Comparison of ENCODE assay signal across 8 cellular contexts in the genomic region with DNA sequence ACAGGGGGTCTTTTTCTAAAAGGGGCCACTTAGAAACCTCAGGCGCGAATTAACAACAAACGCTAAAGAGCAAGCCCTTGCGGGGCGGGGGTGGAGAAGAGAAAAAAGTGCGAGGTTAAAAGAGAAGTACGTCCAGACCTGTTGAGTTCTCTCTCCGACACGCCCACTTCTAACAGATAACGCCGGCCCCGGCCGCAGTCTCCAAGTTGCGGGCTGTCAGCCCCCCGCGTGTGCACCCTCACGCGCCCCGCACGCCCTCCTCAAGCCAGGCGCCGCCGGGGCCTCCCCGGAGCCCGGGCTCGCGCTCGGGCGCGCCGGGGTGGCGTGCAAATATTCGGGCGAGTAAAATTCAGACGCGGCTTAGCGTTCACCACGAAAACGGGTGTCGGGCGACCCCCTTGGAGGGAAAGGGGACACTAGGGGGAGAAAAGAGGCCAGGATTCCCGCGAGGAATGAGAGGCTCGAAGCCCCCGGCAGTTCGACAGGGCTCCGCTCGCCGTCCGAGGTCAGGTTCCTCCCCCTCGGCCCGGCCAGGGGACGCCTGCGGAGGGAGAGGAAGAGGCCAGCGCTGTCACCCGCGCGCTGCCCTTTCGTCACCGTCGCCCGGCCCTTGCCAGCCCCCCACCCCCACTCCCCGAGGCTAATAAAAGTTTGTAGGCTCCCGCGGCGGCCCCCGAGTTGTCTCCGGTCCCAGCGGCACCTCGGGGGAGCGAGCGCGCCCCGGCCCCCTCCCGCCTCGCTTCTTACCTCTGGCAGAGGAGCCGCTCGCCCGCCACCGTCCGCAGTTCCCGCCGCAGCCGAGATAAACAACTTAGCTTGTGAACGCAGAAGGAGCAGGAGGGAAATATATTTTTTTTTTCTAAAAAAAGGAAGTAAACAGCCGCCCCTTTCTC. TPM values are rescaled to one million over a fixed set of nuclear protein-coding genes. Genes with fewer than 3 reads are reported as not detected.
A peak's percentile ranks its signal among the peaks of the same experiment; 100 is the strongest.
DNase-seq lines count a peak whose midpoint lies in the region; ATAC-seq and TF ChIP-seq lines count a peak whose summit lies in the region.

No MANE protein-coding gene starts in this region.

- intact Hi-C loops in CD14-positive monocyte (cut with micrococcal nuclease), result loop anchor here (2.0 to 10.0 kb wide), 6 partner anchors 35 to 398 kb away; no protein-coding TSS in a partner anchor

- H3K9me3 ChIP-seq in neutrophil (no peaks in the 10 kb centered on the region), tibial nerve (no peaks in the 10 kb centered on the region)

- in situ Hi-C loops in SK-MEL-5 (cut with HindIII; ENCODE audit: low pct_unique_long_range_greater_than_20kb, low sequenced_read_pairs), result no loop called here

- H3K9me3 Mint-ChIP-seq in CD14-positive monocyte, result peaks cover 0 to 2% (median 0%) of the 10 kb centered on the region in 7 donors
- H3K9me3 Mint-ChIP-seq in glutamatergic neuron (ENCODE audit: unreplicated experiment), result peaks cover 8% of the 10 kb centered on the region

- no peak for TF ChIP-seq CTCF in CD14-positive monocyte (IDR thresholded peaks at IDR 0.05)
- no peak for TF ChIP-seq CTCF in glutamatergic neuron (IDR thresholded peaks at IDR 0.05; ENCODE audit: partially characterized antibody, unreplicated experiment)
- TF ChIP-seq CTCF in neutrophil (IDR thresholded peaks at IDR 0.05), result no peak
- TF ChIP-seq CTCF in tibial nerve (IDR thresholded peaks at IDR 0.05), result no peak

- H3K27me3 Mint-ChIP-seq in CD14-positive monocyte (ENCODE audit: low read depth in 3 of 3), result no peaks in the 10 kb centered on the region
- H3K27me3 Mint-ChIP-seq in glutamatergic neuron (ENCODE audit: unreplicated experiment), result peaks cover 9% of the 10 kb centered on the region

- no peak for TF ChIP-seq POLR2A in tibial nerve (IDR thresholded peaks at IDR 0.05)

- H3K4me3 Mint-ChIP-seq in CD14-positive monocyte (peak overlapping the region; percentile 90), glutamatergic neuron (ENCODE audit: unreplicated experiment) (peak overlapping the region; percentile 82)

- peaks cover 7% of the 10 kb centered on the region for H3K27me3 ChIP-seq in neutrophil
- H3K27me3 ChIP-seq in tibial nerve, result no peaks in the 10 kb centered on the region

- DNase-seq in CD14-positive monocyte (ENCODE audit: low spot score) (peak; percentile 64), SK-MEL-5 (ENCODE audit: low read depth, low spot score) (peak; percentile 35), glutamatergic neuron (peak; percentile 57), tibial nerve (ENCODE audit: low spot score in 2 of 2) (peak; percentile 40 to 55)
- peak; percentile 55 for DNase-seq in activated naive CD4-positive, alpha-beta T cell treated with anti-CD3 and anti-CD28 coated beads, Interleukin-2, amount 50 U/mL, for 16 hours

- H3K4me1 ChIP-seq in neutrophil (ENCODE audit: control insufficient read depth in 1 of 2, insufficient read depth in 1 of 2, low read depth in 1 of 2, low read length in 1 of 2), result peaks cover 51 to 52% of the 10 kb centered on the region in 2 experiments
- H3K4me1 ChIP-seq in tibial nerve, result peaks cover 0 to 36% (median 17%) of the 10 kb centered on the region in 4 donors

- peak overlapping the region; percentile 98 for H3K27ac ChIP-seq in neutrophil
- peak overlapping the region; percentile 98 to 99 (median 98) for H3K27ac ChIP-seq in tibial nerve

- H3K27ac Mint-ChIP-seq in CD14-positive monocyte (peak overlapping the region; percentile 85 to 98 (median 93)), glutamatergic neuron (ENCODE audit: unreplicated experiment) (no peak overlapping the region)

- H3K36me3 ChIP-seq in neutrophil (peaks cover 20% of the 10 kb centered on the region), tibial nerve (no peaks in the 10 kb centered on the region)

- no peak for TF ChIP-seq EP300 in tibial nerve (IDR thresholded peaks at IDR 0.05)

- ATAC-seq in HG02970 (IDR thresholded peaks at IDR 0.05; ENCODE audit: low FRiP score, unreplicated experiment) (peak; percentile 1), GM21576 (IDR thresholded peaks at IDR 0.05; ENCODE audit: unreplicated experiment) (no peak)

- 0% methylated on average over 50 to 52 of the region's 86 CpGs for WGBS in tibial nerve, 2 donors

- H3K4me3 ChIP-seq in neutrophil (ENCODE audit: low read depth in 1 of 2, low read length in 1 of 2) (peak overlapping the region; percentile 91 to 99), tibial nerve (peak overlapping the region; percentile 83 to 87 (median 86))

- H3K36me3 Mint-ChIP-seq in CD14-positive monocyte (peaks cover 23 to 28% of the 10 kb centered on the region in 2 donors), glutamatergic neuron (ENCODE audit: unreplicated experiment) (no peaks in the 10 kb centered on the region)

- H3K4me1 Mint-ChIP-seq in CD14-positive monocyte, result peaks cover 43% of the 10 kb centered on the region
- peaks cover 2% of the 10 kb centered on the region for H3K4me1 Mint-ChIP-seq in glutamatergic neuron (ENCODE audit: low read depth, unreplicated experiment)

RNA-seq across cellular contexts. Expression of a gene that starts 0.8 kb away (rescaled TPM):
- 10 to 100 TPM; 75.1 to 82.8 TPM for polyA plus RNA-seq in CD14-positive monocyte
- 11.5 and 16.0 TPM in 2 replicates for total RNA-seq in SK-MEL-5 (2014; rRNA removed; shearing (Covaris generic))
- polyA plus RNA-seq in SK-MEL-5 (2015; cell fraction: cytosol; rRNA removed), result 9.0 and 11.1 TPM in 2 replicates
- 6.6 and 6.7 TPM in 2 replicates for polyA plus RNA-seq in SK-MEL-5 (2015; cell fraction: nucleus; rRNA removed)
- total RNA-seq in glutamatergic neuron (ENCODE audit: unreplicated experiment) (2.3 TPM), tibial nerve (10 to 100 TPM; 47.1 to 86.2 (median 75.8) TPM)
